21 cellular contexts compared by ENCODE assay signal in the genomic region with DNA sequence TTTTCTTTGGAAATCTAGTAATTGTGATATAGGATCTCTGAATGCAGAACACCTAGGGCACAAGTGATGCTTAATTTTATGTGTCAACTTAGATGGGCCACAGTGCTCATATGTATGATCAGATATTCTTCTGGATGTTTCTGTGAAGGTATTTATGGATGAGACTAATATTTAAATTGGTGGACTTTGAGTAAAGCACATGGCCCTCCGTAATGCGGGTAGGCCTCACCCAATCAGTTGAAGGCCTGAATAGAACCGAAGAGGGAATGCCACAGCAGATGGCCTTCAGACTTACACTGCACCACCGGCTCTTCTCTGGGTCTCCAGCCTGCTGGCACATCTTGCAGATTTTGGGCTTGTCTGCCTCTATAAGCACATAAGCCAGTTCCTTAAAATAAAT.
"Had no signal": no experiment of that assay in that cellular context is flagged by ENCODE, and none has a peak within 500 bp of the region (broad histone marks: within the 10 kb centered on the region; RNA-seq: fewer than 3 reads in every experiment).

No MANE protein-coding gene starts in this region.

- H3K9me3 Mint-ChIP-seq: activated B cell treated with CpG ODN at 0.5 μM for 24 hours; activated CD4-positive, alpha-beta memory T cell treated with anti-CD3 and anti-CD28 coated beads, Interleukin-2, amount 10 ng/mL, durations not matched to agents 7 days and 5 days; activated naive CD8-positive, alpha-beta T cell treated with anti-CD3 and anti-CD28 coated beads, Interleukin-2, amount 10 ng/mL, durations not matched to agents 7 days and 5 days; activated T-helper 2 cell treated with anti-CD3 and anti-CD28 coated beads, Interferon-gamma antibody, Interleukin-2, Interleukin-4, amounts not matched to agents 10 μg/mL and 5 μg/mL and 100 μg/mL, durations not matched to agents 14 hours and 24 hours and 36 hours; brain; immature natural killer cell; naive thymus-derived CD4-positive, alpha-beta T cell; stimulated activated naive B cell treated with anti-CD40 and anti-IgM and Interleukin-4, amounts not matched to agents 10 μg/mL and 1 μg/mL and 100 μg/mL, for 72 hours had no signal

- H3K4me3 Mint-ChIP-seq: activated B cell treated with CpG ODN at 0.5 μM for 24 hours; activated CD4-positive, alpha-beta memory T cell treated with anti-CD3 and anti-CD28 coated beads, Interleukin-2, amount 10 ng/mL, durations not matched to agents 7 days and 5 days; activated CD8-positive, alpha-beta memory T cell treated with anti-CD3 and anti-CD28 coated beads, Interleukin-2, amount 10 ng/mL, durations not matched to agents 7 days and 5 days; activated naive CD8-positive, alpha-beta T cell treated with anti-CD3 and anti-CD28 coated beads, Interleukin-2, amount 10 ng/mL, durations not matched to agents 7 days and 5 days; brain; immature natural killer cell; naive thymus-derived CD4-positive, alpha-beta T cell; stimulated activated naive B cell treated with anti-CD40 and anti-IgM and Interleukin-4, amounts not matched to agents 10 μg/mL and 1 μg/mL and 100 μg/mL, for 72 hours had no signal

- H3K27me3 ChIP-seq: colonic mucosa, heart right ventricle, ovary, right lobe of liver had no signal

- H3K36me3 ChIP-seq: colonic mucosa, heart right ventricle, left ventricle myocardium inferior, ovary, right lobe of liver had no signal

- H3K27me3 Mint-ChIP-seq: activated B cell treated with CpG ODN at 0.5 μM for 24 hours; activated CD4-positive, alpha-beta memory T cell treated with anti-CD3 and anti-CD28 coated beads, Interleukin-2, amount 10 ng/mL, durations not matched to agents 7 days and 5 days; activated CD8-positive, alpha-beta memory T cell treated with anti-CD3 and anti-CD28 coated beads, Interleukin-2, amount 10 ng/mL, durations not matched to agents 7 days and 5 days; activated naive CD8-positive, alpha-beta T cell treated with anti-CD3 and anti-CD28 coated beads, Interleukin-2, amount 10 ng/mL, durations not matched to agents 7 days and 5 days; brain; naive thymus-derived CD4-positive, alpha-beta T cell; stimulated activated naive B cell treated with anti-CD40 and anti-IgM and Interleukin-4, amounts not matched to agents 10 μg/mL and 1 μg/mL and 100 μg/mL, for 72 hours had no signal

- H3K4me1 ChIP-seq: colonic mucosa had no signal

- H3K27ac ChIP-seq: colonic mucosa, heart right ventricle, left ventricle myocardium inferior, ovary, right lobe of liver had no signal

- ATAC-seq: activated CD8-positive, alpha-beta memory T cell treated with anti-CD3 and anti-CD28 coated beads, Interleukin-2, amount 10 ng/mL, durations not matched to agents 7 days and 5 days; esophagus mucosa; heart right ventricle; naive thymus-derived CD4-positive, alpha-beta T cell; right lobe of liver; stimulated activated naive B cell treated with anti-CD40 and anti-IgM and Interleukin-4, amounts not matched to agents 10 μg/mL and 1 μg/mL and 100 μg/mL, for 72 hours had no signal

- H3K4me3 ChIP-seq: colonic mucosa, heart right ventricle, left ventricle myocardium inferior, ovary, right lobe of liver had no signal

- DNase-seq: activated B cell treated with CpG ODN at 0.5 μM for 24 hours; activated CD4-positive, alpha-beta memory T cell treated with anti-CD3 and anti-CD28 coated beads, Interleukin-2, amount 10 ng/mL, durations not matched to agents 7 days and 5 days; activated CD4-positive, alpha-beta T cell treated with anti-CD3 and anti-CD28 coated beads for 4 hours; activated CD8-positive, alpha-beta memory T cell treated with anti-CD3 and anti-CD28 coated beads, Interleukin-2, amount 10 ng/mL, durations not matched to agents 7 days and 5 days; activated naive CD4-positive, alpha-beta T cell treated with Interleukin-2 at 50 U/mL for 16 hours; activated naive CD8-positive, alpha-beta T cell treated with anti-CD3 and anti-CD28 coated beads, Interleukin-2, amount 10 ng/mL, durations not matched to agents 7 days and 5 days; central memory CD4-positive, alpha-beta T cell; colonic mucosa; heart right ventricle; immature natural killer cell; kidney glomerular epithelial cell; left ventricle myocardium inferior; mammary epithelial cell; naive thymus-derived CD4-positive, alpha-beta T cell; ovary; right lobe of liver; stimulated activated CD4-positive, alpha-beta T cell treated with anti-CD3 and anti-CD28 coated beads, Interleukin-4, amount 100 ng/mL, for 4 hours; stimulated activated naive B cell treated with anti-CD40 and anti-IgM and Interleukin-4, amounts not matched to agents 10 μg/mL and 1 μg/mL and 100 μg/mL, for 72 hours had no signal

- H3K9me3 ChIP-seq: colonic mucosa, heart right ventricle, left ventricle myocardium inferior, ovary, right lobe of liver had no signal

- H3K27ac Mint-ChIP-seq: activated B cell treated with CpG ODN at 0.5 μM for 24 hours; activated CD4-positive, alpha-beta memory T cell treated with anti-CD3 and anti-CD28 coated beads, Interleukin-2, amount 10 ng/mL, durations not matched to agents 7 days and 5 days; activated CD8-positive, alpha-beta memory T cell treated with anti-CD3 and anti-CD28 coated beads, Interleukin-2, amount 10 ng/mL, durations not matched to agents 7 days and 5 days; activated naive CD8-positive, alpha-beta T cell treated with anti-CD3 and anti-CD28 coated beads, Interleukin-2, amount 10 ng/mL, durations not matched to agents 7 days and 5 days; activated T-helper 2 cell treated with anti-CD3 and anti-CD28 coated beads, Interferon-gamma antibody, Interleukin-2, Interleukin-4, amounts not matched to agents 10 μg/mL and 5 μg/mL and 100 μg/mL, durations not matched to agents 14 hours and 24 hours and 36 hours; brain had no signal
